8 cellular contexts compared by ENCODE assay signal in the genomic region with DNA sequence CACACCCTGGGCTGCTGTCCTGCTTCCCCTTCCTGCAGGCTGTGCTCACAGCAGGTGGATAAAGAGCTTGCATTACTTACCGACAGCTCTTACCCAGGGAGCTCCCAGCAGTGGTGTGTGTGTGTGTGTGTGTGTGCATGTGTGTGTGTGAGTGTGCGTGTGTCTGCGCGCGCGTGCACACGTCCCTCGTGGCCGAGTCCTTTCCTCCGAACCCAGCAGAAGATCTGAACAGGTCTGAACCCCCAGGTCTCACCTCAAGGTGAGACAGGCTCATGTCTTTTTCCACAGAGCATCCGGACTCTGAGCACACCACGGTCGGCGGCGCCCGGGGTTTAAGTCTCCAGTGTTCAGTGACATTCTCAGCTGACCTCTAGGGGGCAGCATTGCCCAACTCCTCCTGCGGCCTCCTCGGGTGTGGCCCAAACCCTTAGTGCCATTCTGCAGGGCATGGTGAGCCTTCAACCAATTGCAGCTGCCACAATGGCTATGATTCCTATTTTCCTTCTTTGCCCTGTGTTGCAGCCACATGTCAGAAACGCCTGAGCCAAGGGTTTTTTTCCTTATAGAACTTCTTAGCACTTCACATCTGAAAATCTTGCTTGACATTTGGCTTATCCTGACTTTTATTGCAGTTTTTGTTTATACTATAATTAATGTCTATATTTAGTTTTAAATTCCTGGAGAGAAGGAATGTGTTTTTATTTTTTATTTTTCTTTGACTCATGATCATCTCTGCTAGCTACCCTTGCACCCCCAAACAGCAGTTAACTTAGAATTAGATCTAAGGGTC.
DNase-seq lines count a peak whose midpoint lies in the region; ATAC-seq lines count a peak whose summit lies in the region.

No MANE protein-coding gene starts in this region.

- DNase-seq in CD1c-positive myeloid dendritic cell (ENCODE audit: extremely low spot score) = peak; percentile 75
- DNase-seq in NCI-H748 (lab: John Stamatoyannopoulos, UW; ENCODE audit: unreplicated experiment) = peak; percentile 80
- DNase-seq in activated CD8-positive, alpha-beta memory T cell treated with anti-CD3 and anti-CD28 coated beads for 1 hour (ENCODE audit: extremely low read depth in 1 of 2, low read depth in 1 of 2) = peak; percentile 32 to 62
- peak; percentile 69 to 72 (median 71) for DNase-seq in effector memory CD8-positive, alpha-beta T cell
- DNase-seq in mesendoderm = peak; percentile 84
- peak; percentile 63 to 69 for DNase-seq in stimulated activated CD8-positive, alpha-beta memory T cell treated with anti-CD3 and anti-CD28 coated beads, Interleukin-2, amount 100 ng/mL, for 48 hours (ENCODE audit: low read depth in 2 of 2)

- no peak overlapping the region for H3K9ac ChIP-seq in mesendoderm (ENCODE audit: low read length)

- no peaks in the 10 kb centered on the region for H3K4me1 ChIP-seq in mesendoderm (ENCODE audit: control insufficient read depth, low read depth, low read length)

- H3K18ac ChIP-seq in mesendoderm (ENCODE audit: low read length) = no peak overlapping the region

- peak overlapping the region; percentile 20 to 76 for H3K27ac Mint-ChIP-seq in effector memory CD8-positive, alpha-beta T cell

- no CpG with 5 or more reads among the region's 19 CpGs for WGBS in mesendoderm (ENCODE audit: extremely low coverage, insufficient coverage, low lambda C conversion rate)

- no peaks in the 10 kb centered on the region for H3K36me3 ChIP-seq in mesendoderm (ENCODE audit: control insufficient read depth, insufficient read depth, low read length)

- H3K4ac ChIP-seq in mesendoderm (ENCODE audit: low read depth, low read length) = no peak overlapping the region

- no peak overlapping the region for H2BK5ac ChIP-seq in mesendoderm (ENCODE audit: low read length)

- H4K8ac ChIP-seq in mesendoderm (ENCODE audit: low read depth, low read length) = no peak overlapping the region

- no peaks in the 10 kb centered on the region for H3K79me2 ChIP-seq in mesendoderm (ENCODE audit: control insufficient read depth, insufficient read depth, low read length)

- H3K56ac ChIP-seq in mesendoderm (ENCODE audit: low read length) = no peak overlapping the region

- no peak overlapping the region for H3K23ac ChIP-seq in mesendoderm (ENCODE audit: low read length)

- H3K27me3 ChIP-seq in mesendoderm (ENCODE audit: insufficient read depth, low read length, poor library complexity) = no peaks in the 10 kb centered on the region

- no peak overlapping the region for H2BK120ac ChIP-seq in mesendoderm (ENCODE audit: low read depth, low read length)

- peak overlapping the region; percentile 21 for H3K4me2 ChIP-seq in mesendoderm (ENCODE audit: low read length)

- H3K4me1 Mint-ChIP-seq in effector memory CD8-positive, alpha-beta T cell (ENCODE audit: low read depth in 2 of 2) = peaks cover 0 to 7% of the 10 kb centered on the region in 2 donors

- no peaks in the 10 kb centered on the region for H3K9me3 Mint-ChIP-seq in effector memory CD8-positive, alpha-beta T cell

- no peak overlapping the region for H2BK15ac ChIP-seq in mesendoderm (replicated peaks; ENCODE audit: low read depth)

- peaks cover 38 to 51% of the 10 kb centered on the region in 2 donors for H3K27me3 Mint-ChIP-seq in effector memory CD8-positive, alpha-beta T cell

- no peak overlapping the region for H4K5ac ChIP-seq in mesendoderm (ENCODE audit: low read length)

- ATAC-seq in GM19351 (IDR thresholded peaks at IDR 0.05; ENCODE audit: unreplicated experiment) = peak; percentile 95
- ATAC-seq in HG03439 (IDR thresholded peaks at IDR 0.05; ENCODE audit: unreplicated experiment) = peak; percentile 90
- ATAC-seq in effector memory CD8-positive, alpha-beta T cell (replicated peaks) = peak; percentile 95

- peaks cover 6% of the 10 kb centered on the region for H3K36me3 Mint-ChIP-seq in effector memory CD8-positive, alpha-beta T cell (ENCODE audit: insufficient read depth)

- H2AK5ac ChIP-seq in mesendoderm (ENCODE audit: low read length) = no peak overlapping the region

- peak overlapping the region; percentile 46 to 67 for H3K4me3 Mint-ChIP-seq in effector memory CD8-positive, alpha-beta T cell

- H3K27ac ChIP-seq in mesendoderm (ENCODE audit: low read depth, low read length) = no peak overlapping the region

- no peak overlapping the region for H3K4me3 ChIP-seq in mesendoderm (ENCODE audit: low read length)

- H3K79me1 ChIP-seq in mesendoderm (ENCODE audit: low read length) = no peaks in the 10 kb centered on the region
